In genomic region chr1:2945821-2946231, GRCh38 we compare ENCODE assay signal across 15 cellular contexts.
DNase-seq lines count a peak whose midpoint lies in the region; ATAC-seq and TF ChIP-seq lines count a peak whose summit lies in the region.
"Had no signal": no experiment of that assay in that cellular context is flagged by ENCODE, and none has a peak within 500 bp of the region (broad histone marks: within the 10 kb centered on the region; RNA-seq: fewer than 3 reads in every experiment).

No MANE protein-coding gene starts in this region.

- no peak for TF ChIP-seq RAD21 in HCT116 (IDR thresholded peaks at IDR 0.05; ENCODE audit: low read depth)

- H2AFZ ChIP-seq in HCT116 (ENCODE audit: low read depth, low read length, poor library complexity, severe bottlenecking), result no peak overlapping the region
- H2AFZ ChIP-seq: GM23338 had no signal

- no peak overlapping the region for H3K4me2 ChIP-seq in HCT116 (ENCODE audit: low read length)
- H3K4me2 ChIP-seq: A549, GM23338 had no signal

- RAD21 ChIA-PET in HCT116 (lab: Charles Lee; ENCODE audit: low non-redundant PET in 1 of 2, low total read pairs in 2 of 2, uncharacterized antibody in 2 of 2, unreplicated experiment in 2 of 2), result no interaction called here

- POLR2A ChIA-PET in HCT116 (lab: Charles Lee), result no interaction called here

- TF ChIP-seq POLR2A in HCT116 (IDR thresholded peaks at IDR 0.05; ENCODE audit: borderline replicate concordance, extremely low read depth, insufficient read depth, insufficient read length) (no peak), spleen (IDR thresholded peaks at IDR 0.05) (no peak)

- CTCF ChIA-PET in HCT116 (lab: Charles Lee), result no interaction called here

- H3K4me3 ChIP-seq in HCT116 (replicated peaks in 1 of 2; ENCODE audit: low read depth in 1 of 2, low read length in 2 of 2), result no peak overlapping the region
- no peak overlapping the region for H3K4me3 ChIP-seq in RWPE2 (ENCODE audit: severe bottlenecking)
- H3K4me3 ChIP-seq in mucosa of descending colon, result no peak overlapping the region
- no peak overlapping the region for H3K4me3 ChIP-seq in spleen
- H3K4me3 ChIP-seq: A549, GM23338 had no signal

- WGBS in spleen, 5 donors, result 70 to 88% (median 81%) methylated on average over 11 to 13 of the region's 13 CpGs

- no peak overlapping the region for H3K9ac ChIP-seq in HCT116 (ENCODE audit: low read length)

- BruUV-seq in HCT116 (replicated peaks; lab: Mats Ljungman, UMichigan), result no TSS peak

- ATAC-seq in HCT116, result peak; percentile 22; the same call in 1 of the 2 replicates
- ATAC-seq in RWPE2 (ENCODE audit: low read depth), result no peak
- ATAC-seq in mucosa of descending colon, result no peak
- ATAC-seq: CD8-positive, alpha-beta T cell had no signal

- peaks cover 3% of the 10 kb centered on the region; the same call in 1 of the 2 replicates for H3K27me3 ChIP-seq in HCT116 (ENCODE audit: insufficient read depth, low read length)
- peaks cover 36% of the 10 kb centered on the region for H3K27me3 ChIP-seq in RWPE2 (ENCODE audit: insufficient read depth, poor library complexity, severe bottlenecking)
- H3K27me3 ChIP-seq in spleen (replicated peaks in 1 of 7), result peaks cover 0 to 65% (median 7%) of the 10 kb centered on the region in 7 donors

- no peaks in the 10 kb centered on the region for H3K79me2 ChIP-seq in HCT116 (ENCODE audit: insufficient read depth, low read length)

- DNase-seq in HCT116 (ENCODE audit: low read depth, low spot score) (no peak), RWPE2 (ENCODE audit: low spot score) (peak; percentile 49), mucosa of descending colon (peak in 2 of 3 donors; percentile 7 to 22), spleen (peak; percentile 41), NK-92 (lab: John Stamatoyannopoulos, UW; ENCODE audit: unreplicated experiment) (no peak), occipital lobe (lab: John Stamatoyannopoulos, UW) (no peak)
- DNase-seq in stimulated activated CD4-positive, alpha-beta T cell treated with anti-CD3 and anti-CD28 coated beads, Interleukin-15, amount 100 ng/mL, for 24 hours, result no peak
- DNase-seq: CD8-positive, alpha-beta T cell; COR-L47; DMS153; DMS79 treated with DMSO at 0.1 percent for 48 hours; GDM1; H7 had no signal

- H3K9me3 ChIP-seq in HCT116 (ENCODE audit: control insufficient read depth in 1 of 2, insufficient read depth in 1 of 2, low read depth in 1 of 2, low read length in 2 of 2) (peaks cover 2 to 3% of the 10 kb centered on the region in 2 experiments; a peak in 2 of 4 replicates), RWPE2 (ENCODE audit: severe bottlenecking) (peaks cover 4% of the 10 kb centered on the region), mucosa of descending colon (no peaks in the 10 kb centered on the region), spleen (peaks cover 4 to 14% (median 11%) of the 10 kb centered on the region in 8 donors)

- H4K20me1 ChIP-seq in HCT116 (ENCODE audit: insufficient read depth), result no peaks in the 10 kb centered on the region

- H3K27ac ChIP-seq in HCT116 (ENCODE audit: low read depth, low read length) (no peak overlapping the region), RWPE2 (ENCODE audit: poor library complexity, severe bottlenecking) (no peak overlapping the region), spleen (no peak overlapping the region)
- H3K27ac ChIP-seq: A549 had no signal

- H3K36me3 ChIP-seq in HCT116 (ENCODE audit: control insufficient read depth in 1 of 2, insufficient read depth in 2 of 2, low read length in 2 of 2) (no peaks in the 10 kb centered on the region), RWPE2 (ENCODE audit: low read depth) (no peaks in the 10 kb centered on the region), mucosa of descending colon (ENCODE audit: low read depth) (no peaks in the 10 kb centered on the region), spleen (no peaks in the 10 kb centered on the region)

- no peak for TF ChIP-seq CTCF in HCT116 (IDR thresholded peaks at IDR 0.05 in 2 of 3, conservative IDR thresholded peaks at IDR 0.05 in 1 of 3; ENCODE audit: borderline replicate concordance in 1 of 3, insufficient read depth in 1 of 3, low read depth in 2 of 3, low read length in 2 of 3)
- TF ChIP-seq CTCF in RWPE2 (IDR thresholded peaks at IDR 0.05; ENCODE audit: poor library complexity, severe bottlenecking), result no peak
- no peak for TF ChIP-seq CTCF in mucosa of descending colon (IDR thresholded peaks at IDR 0.05)
- TF ChIP-seq CTCF in spleen (IDR thresholded peaks at IDR 0.05 in 8 of 11, conservative IDR thresholded peaks at IDR 0.05 in 3 of 11), result no peak

- H3K4me1 ChIP-seq in HCT116 (ENCODE audit: control insufficient read depth in 1 of 2, insufficient read depth in 2 of 2, low read length in 2 of 2), result no peaks in the 10 kb centered on the region
- H3K4me1 ChIP-seq in RWPE2 (ENCODE audit: insufficient read depth, poor library complexity, severe bottlenecking), result no peaks in the 10 kb centered on the region
- H3K4me1 ChIP-seq in mucosa of descending colon (ENCODE audit: low read depth), result no peaks in the 10 kb centered on the region
- H3K4me1 ChIP-seq in spleen, result peaks cover 0 to 8% (median 2%) of the 10 kb centered on the region in 6 donors
- H3K4me1 ChIP-seq: A549 had no signal

- intact Hi-C loops in HCT116 (cut with micrococcal nuclease), result no loop called here
- intact Hi-C loops in mucosa of descending colon (cut with DNase I, micrococcal nuclease), result no loop called here
- intact Hi-C loops in spleen (cut with DNase I; ENCODE audit: low total_unique reads), result no loop called here

- no peaks in the 10 kb centered on the region for H3K9me2 ChIP-seq in HCT116 (ENCODE audit: insufficient read depth)

TF ChIP-seq in HCT116, 20 proteins besides CTCF, POLR2A, EP300 and RAD21 (continues in another document):
- TF ChIP-seq TCF7L2 (IDR thresholded peaks at IDR 0.05; ENCODE audit: borderline replicate concordance, extremely low read depth, insufficient read depth, insufficient read length), result no peak
- no peak for TF ChIP-seq REST (IDR thresholded peaks at IDR 0.05; ENCODE audit: low read depth)
- TF ChIP-seq CBX3 (IDR thresholded peaks at IDR 0.05; ENCODE audit: low read depth), result no peak
- no peak for TF ChIP-seq MAX (IDR thresholded peaks at IDR 0.05)
- no peak for TF ChIP-seq ZBTB33 (IDR thresholded peaks at IDR 0.05; ENCODE audit: extremely low read depth, insufficient replicate concordance, low read length)
- no peak for TF ChIP-seq ZFX (IDR thresholded peaks at IDR 0.05)
- no peak for TF ChIP-seq ATF3 (IDR thresholded peaks at IDR 0.05)
- no peak for TF ChIP-seq FOSL1 (IDR thresholded peaks at IDR 0.05; ENCODE audit: low read depth)
- TF ChIP-seq SP1 (IDR thresholded peaks at IDR 0.05; ENCODE audit: low read depth), result no peak
- TF ChIP-seq CEBPB (IDR thresholded peaks at IDR 0.05; ENCODE audit: low read depth), result no peak
- no peak for TF ChIP-seq ELF1 (IDR thresholded peaks at IDR 0.05; ENCODE audit: borderline replicate concordance, low read depth)
- TF ChIP-seq SIN3A (IDR thresholded peaks at IDR 0.05; ENCODE audit: low read depth), result no peak
- no peak for TF ChIP-seq ZNF274 (IDR thresholded peaks at IDR 0.05; ENCODE audit: low read depth, low read length)
- no peak for TF ChIP-seq EZH2phosphoT487 (IDR thresholded peaks at IDR 0.05; ENCODE audit: borderline replicate concordance)
- TF ChIP-seq EZH2 (IDR thresholded peaks at IDR 0.05), result no peak
- TF ChIP-seq SRF (IDR thresholded peaks at IDR 0.05; ENCODE audit: low read depth), result no peak

Comparison
In these comparisons a context has a peak if more than half of its experiments do, and no peak if none do; other contexts are left out.
1. DNase-seq: peak in RWPE2 (single experiment), mucosa of descending colon (2 of 3) and spleen (single experiment); none in HCT116 (single experiment), NK-92 (single experiment), stimulated activated CD4-positive, alpha-beta T cell treated with anti-CD3 and anti-CD28 coated beads, Interleukin-15, amount 100 ng/mL, for 24 hours (single experiment) and occipital lobe (single experiment).